18 cellular contexts compared by ENCODE assay signal in the genomic region with DNA sequence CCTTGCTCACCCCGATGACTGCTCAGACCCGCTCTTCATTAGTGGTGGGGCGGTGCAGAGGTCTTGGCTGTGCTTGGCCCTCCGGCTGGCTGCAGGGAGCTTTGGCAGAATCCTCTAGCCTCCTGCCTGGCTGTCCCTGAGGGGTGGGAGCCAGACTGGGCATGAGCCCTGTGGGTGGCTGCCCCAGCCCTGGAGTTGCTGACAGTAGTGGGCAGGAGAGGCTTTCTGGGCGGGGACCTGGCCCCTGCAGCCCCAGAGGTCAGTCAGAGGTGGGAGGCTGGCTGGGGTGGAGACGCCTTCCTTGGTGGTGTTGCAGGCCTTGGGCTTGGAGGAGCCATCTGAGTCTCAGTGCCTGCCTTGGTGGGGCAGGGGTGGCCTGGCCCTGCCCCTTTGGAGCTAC.
DNase-seq lines count a peak whose midpoint lies in the region; ATAC-seq and TF ChIP-seq lines count a peak whose summit lies in the region.
"Had no signal": no experiment of that assay in that cellular context is flagged by ENCODE, and none has a peak within 500 bp of the region (broad histone marks: within the 10 kb centered on the region; RNA-seq: fewer than 3 reads in every experiment).

No MANE protein-coding gene starts in this region.

- ATAC-seq in right cardiac atrium (no peak), naive B cell (ENCODE audit: low read depth in 2 of 2) (no peak), GM19324 (IDR thresholded peaks at IDR 0.05; ENCODE audit: low FRiP score, unreplicated experiment) (no peak)
- ATAC-seq: GM23338, HepG2 had no signal

- no peaks in the 10 kb centered on the region for H3K36me3 ChIP-seq in MG63
- H3K36me3 ChIP-seq in vagina = no peaks in the 10 kb centered on the region

- H3K36me3 Mint-ChIP-seq in naive B cell (no peaks in the 10 kb centered on the region), immature natural killer cell (no peaks in the 10 kb centered on the region), osteocyte (ENCODE audit: unreplicated experiment) (no peaks in the 10 kb centered on the region)

- H3K9me3 Mint-ChIP-seq in naive B cell (peaks cover 0 to 5% (median 0%) of the 10 kb centered on the region in 7 donors), immature natural killer cell (no peaks in the 10 kb centered on the region), osteocyte (ENCODE audit: unreplicated experiment) (no peaks in the 10 kb centered on the region)
- H3K9me3 Mint-ChIP-seq: CD4-positive, alpha-beta T cell; GM23338 had no signal

- H3K4me3 ChIP-seq in right cardiac atrium (ENCODE audit: low read length) (no peak overlapping the region), MG63 (no peak overlapping the region), vagina (no peak overlapping the region)
- H3K4me3 ChIP-seq: GM23338 had no signal

- H3K4me1 ChIP-seq in right cardiac atrium (ENCODE audit: control insufficient read depth, insufficient read depth, low read length) (no peaks in the 10 kb centered on the region), vagina (peaks cover 57% of the 10 kb centered on the region)

- H3K27ac Mint-ChIP-seq in naive B cell (peak overlapping the region in 4 of 6 donors; percentile 21 to 83 (median 48)), immature natural killer cell (no peak overlapping the region), osteocyte (ENCODE audit: unreplicated experiment) (no peak overlapping the region)
- H3K27ac Mint-ChIP-seq: CD4-positive, alpha-beta T cell; GM23338 had no signal

- WGBS in right cardiac atrium = 75% methylated on average over 6 of the region's 6 CpGs

- no peak overlapping the region for H3K4me3 Mint-ChIP-seq in naive B cell
- H3K4me3 Mint-ChIP-seq in immature natural killer cell = no peak overlapping the region
- no peak overlapping the region for H3K4me3 Mint-ChIP-seq in osteocyte (ENCODE audit: unreplicated experiment)
- H3K4me3 Mint-ChIP-seq: CD4-positive, alpha-beta T cell; GM23338 had no signal

- H3K27me3 Mint-ChIP-seq in naive B cell (no peaks in the 10 kb centered on the region), immature natural killer cell (ENCODE audit: low read depth in 3 of 3) (peaks cover 0 to 4% (median 2%) of the 10 kb centered on the region in 3 donors), osteocyte (ENCODE audit: unreplicated experiment) (no peaks in the 10 kb centered on the region)
- H3K27me3 Mint-ChIP-seq: CD4-positive, alpha-beta T cell had no signal

- H3K27ac ChIP-seq in right cardiac atrium (ENCODE audit: low read length) = no peak overlapping the region
- H3K27ac ChIP-seq in vagina = peak overlapping the region; percentile 78

- peak; percentile 58 to 78 (median 70) for DNase-seq in right cardiac atrium
- no peak for DNase-seq in cardiac septum (ENCODE audit: low spot score)
- DNase-seq in MG63 = peak; percentile 34
- DNase-seq in naive B cell = no peak
- DNase-seq in vagina (ENCODE audit: extremely low spot score in 2 of 2) = no peak
- DNase-seq in immature natural killer cell = no peak
- no peak for DNase-seq in osteocyte (ENCODE audit: extremely low spot score, unreplicated experiment)
- DNase-seq: 8988T; AML-193; C1 segment of cervical spinal cord; CD4-positive, alpha-beta T cell; DMS153; DMS79 treated with DMSO at 0.1 percent for 48 hours; EL; H7 had no signal

- no peak for TF ChIP-seq CTCF in vagina (IDR thresholded peaks at IDR 0.05)
- no peak for TF ChIP-seq CTCF in osteocyte (IDR thresholded peaks at IDR 0.05)

- no peaks in the 10 kb centered on the region for H3K27me3 ChIP-seq in right cardiac atrium (ENCODE audit: control insufficient read depth, insufficient read depth)
- H3K27me3 ChIP-seq in MG63 = no peaks in the 10 kb centered on the region
- no peaks in the 10 kb centered on the region for H3K27me3 ChIP-seq in vagina

- intact Hi-C loops in right cardiac atrium (cut with DNase I) = no loop called here
- intact Hi-C loops in cardiac septum (cut with DNase I) = loop anchor here (2.0 kb wide), 1 partner anchor 13 kb away; no protein-coding TSS in a partner anchor
- intact Hi-C loops in vagina (cut with DNase I) = no loop called here

- H3K9me3 ChIP-seq in right cardiac atrium (ENCODE audit: control insufficient read depth, low read length) = no peaks in the 10 kb centered on the region
- no peaks in the 10 kb centered on the region for H3K9me3 ChIP-seq in MG63
- no peaks in the 10 kb centered on the region for H3K9me3 ChIP-seq in vagina

- peaks cover 9 to 20% (median 17%) of the 10 kb centered on the region in 3 donors for H3K4me1 Mint-ChIP-seq in naive B cell
- H3K4me1 Mint-ChIP-seq in immature natural killer cell = peaks cover 0 to 2% of the 10 kb centered on the region in 2 donors
- H3K4me1 Mint-ChIP-seq in osteocyte (ENCODE audit: unreplicated experiment) = peaks cover 28% of the 10 kb centered on the region
- H3K4me1 Mint-ChIP-seq: GM23338 had no signal

- no peak for TF ChIP-seq POLR2A in vagina (IDR thresholded peaks at IDR 0.05)

Comparison
In these comparisons a context has a peak if more than half of its experiments do, and no peak if none do; other contexts are left out.
1. DNase-seq: peak in right cardiac atrium (3 of 3) and MG63 (single experiment); none in cardiac septum (single experiment), naive B cell (single experiment), vagina (0 of 2), immature natural killer cell (0 of 3) and osteocyte (single experiment).
2. H3K27ac Mint-ChIP-seq: peak in naive B cell (4 of 6); none in immature natural killer cell (0 of 6) and osteocyte (single experiment).